In the genomic region with DNA sequence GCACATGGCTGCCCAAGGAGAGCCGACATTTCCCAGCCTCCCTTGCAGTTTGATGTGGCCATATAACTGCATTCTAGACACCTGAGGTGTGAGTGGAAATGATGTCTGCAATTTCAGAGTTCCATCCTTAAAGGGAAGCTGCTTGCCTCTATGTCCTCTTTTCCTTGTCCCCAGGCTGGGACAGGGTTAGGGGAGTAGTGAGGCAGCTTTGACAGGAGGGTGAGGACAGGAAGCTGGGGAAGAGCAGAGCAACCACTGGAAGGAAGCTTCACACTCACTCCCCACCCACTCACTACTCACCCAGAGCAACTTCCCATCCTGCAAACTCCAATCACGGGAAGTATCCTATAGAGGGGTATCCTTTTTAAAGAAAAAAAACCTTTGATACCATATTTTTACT, we compare ENCODE assay signal across 26 cellular contexts. TPM values are rescaled to one million over a fixed set of nuclear protein-coding genes. Genes with fewer than 3 reads are reported as not detected.
DNase-seq lines count a peak whose midpoint lies in the region; ATAC-seq and TF ChIP-seq lines count a peak whose summit lies in the region.
"Had no signal": no experiment of that assay in that cellular context is flagged by ENCODE, and none has a peak within 500 bp of the region (broad histone marks: within the 10 kb centered on the region; RNA-seq: fewer than 3 reads in every experiment).

No MANE protein-coding gene starts in this region.

- no peaks in the 10 kb centered on the region for H3K27me3 Mint-ChIP-seq in activated CD4-positive, alpha-beta T cell treated with anti-CD3 and anti-CD28 coated beads for 36 hours
- H3K27me3 Mint-ChIP-seq in effector memory CD8-positive, alpha-beta T cell = peaks cover 0 to 9% of the 10 kb centered on the region in 2 donors
- H3K27me3 Mint-ChIP-seq: activated CD8-positive, alpha-beta T cell treated with anti-CD3 and anti-CD28 coated beads for 36 hours had no signal

- no peak overlapping the region for H3K27ac Mint-ChIP-seq in activated CD4-positive, alpha-beta T cell treated with anti-CD3 and anti-CD28 coated beads for 36 hours
- H3K27ac Mint-ChIP-seq in effector memory CD8-positive, alpha-beta T cell = no peak overlapping the region
- H3K27ac Mint-ChIP-seq: activated CD8-positive, alpha-beta T cell treated with anti-CD3 and anti-CD28 coated beads for 36 hours had no signal

- no peak overlapping the region for H2AFZ ChIP-seq in trophoblast cell (ENCODE audit: insufficient read depth, low read length, poor library complexity)
- H2AFZ ChIP-seq: parathyroid adenoma had no signal

- WGBS in trophoblast cell (ENCODE audit: extremely low coverage, insufficient coverage, insufficient read length) = no CpG with 5 or more reads among the region's 2 CpGs

- CTCF ChIA-PET in activated CD4-positive, alpha-beta T cell treated with anti-CD3 and anti-CD28 coated beads for 36 hours (lab: Charles Lee) = interaction anchor here (0.9 to 5.0 kb wide), 8 partner anchors 9 to 454 kb away, joined by 4 to 46 read pairs (median 6); no protein-coding TSS in a partner anchor

- no peak overlapping the region for H2AK5ac ChIP-seq in trophoblast cell (ENCODE audit: low read length)

- H3K27me3 ChIP-seq in lower lobe of right lung (ENCODE audit: low read depth) (no peaks in the 10 kb centered on the region), trophoblast cell (ENCODE audit: insufficient read depth, low read length) (no peaks in the 10 kb centered on the region)
- H3K27me3 ChIP-seq: body of pancreas had no signal

- no peak overlapping the region for H4K8ac ChIP-seq in trophoblast cell (ENCODE audit: low read depth, low read length)

- no peak overlapping the region for H2BK120ac ChIP-seq in trophoblast cell (ENCODE audit: insufficient read depth, low read length, poor library complexity)

- H3K9me3 Mint-ChIP-seq in activated CD4-positive, alpha-beta T cell treated with anti-CD3 and anti-CD28 coated beads for 36 hours (ENCODE audit: low read depth) = no peaks in the 10 kb centered on the region
- no peaks in the 10 kb centered on the region for H3K9me3 Mint-ChIP-seq in effector memory CD8-positive, alpha-beta T cell
- H3K9me3 Mint-ChIP-seq: activated CD8-positive, alpha-beta T cell treated with anti-CD3 and anti-CD28 coated beads for 36 hours; neural crest cell had no signal

- no peak overlapping the region for H3K18ac ChIP-seq in trophoblast cell (ENCODE audit: low read length)

- peak; percentile 26 for ATAC-seq in activated CD4-positive, alpha-beta T cell treated with anti-CD3 and anti-CD28 coated beads for 36 hours
- ATAC-seq in lower lobe of right lung = peak; percentile 35 to 53
- no peak for ATAC-seq in effector memory CD8-positive, alpha-beta T cell (replicated peaks)
- ATAC-seq: activated CD8-positive, alpha-beta T cell treated with anti-CD3 and anti-CD28 coated beads for 36 hours; body of pancreas; PC-3; sciatic nerve had no signal

- no peak overlapping the region for H2BK12ac ChIP-seq in trophoblast cell (ENCODE audit: low read length)

- POLR2A ChIA-PET in activated CD4-positive, alpha-beta T cell treated with anti-CD3 and anti-CD28 coated beads for 36 hours (lab: Charles Lee) = interaction anchor here (0.6 kb wide), 1 partner anchor 16 kb away, joined by 7 read pairs; no protein-coding TSS in a partner anchor

- no peaks in the 10 kb centered on the region for H3K36me3 Mint-ChIP-seq in activated CD4-positive, alpha-beta T cell treated with anti-CD3 and anti-CD28 coated beads for 36 hours (ENCODE audit: low read depth)
- no peaks in the 10 kb centered on the region for H3K36me3 Mint-ChIP-seq in effector memory CD8-positive, alpha-beta T cell (ENCODE audit: insufficient read depth)

- no peaks in the 10 kb centered on the region for H3K36me3 ChIP-seq in lower lobe of right lung
- no peaks in the 10 kb centered on the region for H3K36me3 ChIP-seq in trophoblast cell (ENCODE audit: control insufficient read depth in 1 of 2, insufficient read depth in 2 of 2, low read length in 2 of 2)

- intact Hi-C loops in activated CD4-positive, alpha-beta T cell treated with anti-CD3 and anti-CD28 coated beads for 36 hours (cut with DNase I, micrococcal nuclease) = loop anchor here in 1 of 2 experiments (5.0 kb wide), 1 partner anchor 133 kb away; no protein-coding TSS in a partner anchor
- intact Hi-C loops in lower lobe of right lung (cut with DNase I) = loop anchor here (5.0 kb wide), 1 partner anchor 448 kb away; no protein-coding TSS in a partner anchor

- H3K14ac ChIP-seq in trophoblast cell (ENCODE audit: low read length) = no peak overlapping the region

- no peaks in the 10 kb centered on the region for H3K79me2 ChIP-seq in trophoblast cell (ENCODE audit: control insufficient read depth, insufficient read depth, low read length, poor library complexity)
- H3K79me2 ChIP-seq: parathyroid adenoma had no signal

- H2BK5ac ChIP-seq in trophoblast cell (ENCODE audit: low read depth, low read length, poor library complexity) = no peak overlapping the region

- no peak for TF ChIP-seq POLR2A in erythroblast (IDR thresholded peaks at IDR 0.05; ENCODE audit: low read length)

- H3K4me2 ChIP-seq in trophoblast cell (ENCODE audit: low read length) = no peak overlapping the region

- H3K9ac ChIP-seq in trophoblast cell (ENCODE audit: low read length) = no peak overlapping the region
- H3K9ac ChIP-seq: parathyroid adenoma had no signal

- H3K4ac ChIP-seq in trophoblast cell (ENCODE audit: low read depth, low read length) = no peak overlapping the region

- no peak overlapping the region for H3K4me3 Mint-ChIP-seq in activated CD4-positive, alpha-beta T cell treated with anti-CD3 and anti-CD28 coated beads for 36 hours
- peak overlapping the region in 1 of 2 donors; percentile 22 for H3K4me3 Mint-ChIP-seq in effector memory CD8-positive, alpha-beta T cell
- H3K4me3 Mint-ChIP-seq: activated CD8-positive, alpha-beta T cell treated with anti-CD3 and anti-CD28 coated beads for 36 hours; neural crest cell had no signal

- no peak for DNase-seq in activated CD4-positive, alpha-beta T cell treated with anti-CD3 and anti-CD28 coated beads for 36 hours
- DNase-seq in activated CD4-positive, alpha-beta T cell treated with anti-CD3 and anti-CD28 coated beads, Interleukin-2, amount 50 U/mL, for 1 hour = no peak
- DNase-seq in GDM1 (lab: John Stamatoyannopoulos, UW) (peak; percentile 67), UCSD-AML1 (lab: John Stamatoyannopoulos, UW; ENCODE audit: unreplicated experiment) (peak; percentile 44), lower lobe of right lung (no peak), erythroblast (lab: John Stamatoyannopoulos, UW) (no peak), trophoblast cell (no peak)
- DNase-seq in effector memory CD8-positive, alpha-beta T cell = no peak
- DNase-seq: 8988T; activated CD4-positive, CD25-positive, alpha-beta regulatory T cell; activated CD8-positive, alpha-beta T cell treated with anti-CD3 and anti-CD28 coated beads for 36 hours; activated effector memory CD4-positive, alpha-beta T cell treated with Interleukin-2 at 50 U/mL for 16 hours; body of pancreas; glutamatergic neuron; kidney; NCI-H1092; NCI-H1694 treated with DMSO at 0.1 percent for 48 hours; NCI-H2171 treated with DMSO at 0.1 percent for 48 hours; NCI-H524 treated with DMSO at 0.1 percent for 48 hours; PC-3; stimulated activated CD4-positive, alpha-beta T cell treated with anti-CD3 and anti-CD28 coated beads, Interleukin-12 subunit alpha, Interleukin-12 subunit beta, amount 100 ng/mL, for 4 hours; stimulated activated CD4-positive, alpha-beta T cell treated with anti-CD3 and anti-CD28 coated beads, Interleukin-4, amount 100 ng/mL, for 1 hour; T1000 had no signal

- no peak for TF ChIP-seq CTCF in lower lobe of right lung (IDR thresholded peaks at IDR 0.05)

- H3K9me3 ChIP-seq in lower lobe of right lung (no peaks in the 10 kb centered on the region), trophoblast cell (ENCODE audit: insufficient read depth, low read depth, low read length) (no peaks in the 10 kb centered on the region)
- H3K9me3 ChIP-seq: body of pancreas had no signal

- H3K27ac ChIP-seq in lower lobe of right lung = no peak overlapping the region
- H3K27ac ChIP-seq in trophoblast cell (ENCODE audit: low read depth, low read length) = no peak overlapping the region
- H3K27ac ChIP-seq: body of pancreas, parathyroid adenoma had no signal

- H3K4me3 ChIP-seq in lower lobe of right lung = no peak overlapping the region
- no peak overlapping the region for H3K4me3 ChIP-seq in trophoblast cell (ENCODE audit: low read depth, low read length)
- H3K4me3 ChIP-seq: body of pancreas had no signal

- H4K12ac ChIP-seq in trophoblast cell (ENCODE audit: low read depth, low read length) = no peak overlapping the region

- H3K4me1 ChIP-seq in lower lobe of right lung = peaks cover 21% of the 10 kb centered on the region
- no peaks in the 10 kb centered on the region for H3K4me1 ChIP-seq in trophoblast cell (ENCODE audit: control insufficient read depth in 1 of 2, insufficient read depth in 2 of 2, low read length in 2 of 2)
- H3K4me1 ChIP-seq: body of pancreas had no signal

- no peak overlapping the region for H3K23ac ChIP-seq in trophoblast cell (ENCODE audit: low read length)

- H3K79me1 ChIP-seq in trophoblast cell (ENCODE audit: low read length) = no peaks in the 10 kb centered on the region

- H3K4me1 Mint-ChIP-seq in activated CD4-positive, alpha-beta T cell treated with anti-CD3 and anti-CD28 coated beads for 36 hours = peaks cover 23% of the 10 kb centered on the region
- peaks cover 18 to 28% of the 10 kb centered on the region in 2 donors for H3K4me1 Mint-ChIP-seq in effector memory CD8-positive, alpha-beta T cell (ENCODE audit: low read depth in 2 of 2)
- H3K4me1 Mint-ChIP-seq: neural crest cell had no signal

- no peak overlapping the region for H4K91ac ChIP-seq in trophoblast cell (ENCODE audit: low read depth, low read length)

RNA-seq across cellular contexts. Expression of a gene that starts 28.9 kb away (rescaled TPM):
- total RNA-seq in activated CD4-positive, alpha-beta T cell treated with anti-CD3 and anti-CD28 coated beads for 36 hours = 100 to 1,000 TPM; 138 to 147 TPM
- total RNA-seq in lower lobe of right lung = 567 TPM
- polyA plus RNA-seq in trophoblast cell (2013) = 51.0 and 52.4 TPM in 2 replicates

Comparison
In these comparisons a context has a peak if more than half of its experiments do, and no peak if none do; other contexts are left out.
1. DNase-seq: peak in GDM1 (single experiment) and UCSD-AML1 (single experiment); none in activated CD4-positive, alpha-beta T cell treated with anti-CD3 and anti-CD28 coated beads for 36 hours (single experiment), activated CD4-positive, alpha-beta T cell treated with anti-CD3 and anti-CD28 coated beads, Interleukin-2, amount 50 U/mL, for 1 hour (single experiment), lower lobe of right lung (single experiment), effector memory CD8-positive, alpha-beta T cell (0 of 3), erythroblast (0 of 2) and trophoblast cell (0 of 2).